Comparison of ENCODE assay signal across 28 cellular contexts in the genomic region with DNA sequence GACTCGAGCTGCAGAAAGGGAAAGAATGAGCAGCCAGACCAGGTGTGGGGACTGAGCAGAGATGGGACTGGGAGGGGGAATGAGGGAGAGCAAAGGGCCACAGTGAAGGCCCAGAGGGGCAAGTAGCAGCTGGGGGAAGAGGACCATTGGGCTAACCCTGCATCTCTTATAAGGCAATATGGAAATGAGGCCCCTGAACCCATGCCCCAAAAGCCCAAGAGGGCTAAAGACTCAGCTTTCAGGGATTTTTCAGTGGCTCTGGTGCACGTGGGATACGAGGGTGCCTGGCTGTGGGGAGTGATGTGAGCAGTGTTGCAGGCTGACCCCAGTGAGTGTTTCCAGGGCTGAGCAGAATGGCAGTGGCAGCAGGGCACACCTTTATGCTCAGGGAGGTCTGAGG. TPM values are rescaled to one million over a fixed set of nuclear protein-coding genes. Genes with fewer than 3 reads are reported as not detected.
"Had no signal": no experiment of that assay in that cellular context is flagged by ENCODE, and none has a peak within 500 bp of the region (broad histone marks: within the 10 kb centered on the region; RNA-seq: fewer than 3 reads in every experiment).

No MANE protein-coding gene starts in this region.

- H3K4me1 Mint-ChIP-seq: activated CD4-positive, alpha-beta T cell treated with anti-CD3 and anti-CD28 coated beads for 36 hours had no signal

- H3K27ac ChIP-seq: breast epithelium, colonic mucosa, epithelial cell of prostate, esophagus squamous epithelium, left lung, lower lobe of right lung, parathyroid adenoma, testis, transverse colon had no signal

- H3K4me3 Mint-ChIP-seq: activated CD4-positive, alpha-beta T cell treated with anti-CD3 and anti-CD28 coated beads for 36 hours; natural killer cell treated with Interleukin-12 subunit alpha and Interleukin-12 subunit beta and Interleukin-15 and Interleukin-18, amount 100 ng/mL, for 72 hours; T-helper 2 cell treated with Interferon-gamma antibody and Interleukin-4, amounts not matched to agents 5 μg/mL and 100 μg/mL, for 36 hours had no signal

- H3K9me3 ChIP-seq: breast epithelium, colonic mucosa, esophagus squamous epithelium, left lung, lower lobe of right lung, right atrium auricular region, testis, transverse colon had no signal

- H3K27me3 ChIP-seq: breast epithelium, colonic mucosa, esophagus squamous epithelium, left lung, right atrium auricular region, testis, transverse colon had no signal

- H3K79me2 ChIP-seq: parathyroid adenoma had no signal

- H3K36me3 ChIP-seq: breast epithelium, colonic mucosa, esophagus squamous epithelium, left lung, lower lobe of right lung, right atrium auricular region, transverse colon had no signal

- H3K27ac Mint-ChIP-seq: activated CD4-positive, alpha-beta T cell treated with anti-CD3 and anti-CD28 coated beads for 36 hours; natural killer cell treated with Interleukin-12 subunit alpha and Interleukin-12 subunit beta and Interleukin-15 and Interleukin-18, amount 100 ng/mL, for 72 hours; T-helper 2 cell treated with Interferon-gamma antibody and Interleukin-4, amounts not matched to agents 5 μg/mL and 100 μg/mL, for 36 hours had no signal

- H3K4me1 ChIP-seq: breast epithelium, colonic mucosa, esophagus squamous epithelium, left lung, lower lobe of right lung, parathyroid adenoma, testis, transverse colon had no signal

- H3K36me3 Mint-ChIP-seq: natural killer cell treated with Interleukin-12 subunit alpha and Interleukin-12 subunit beta and Interleukin-15 and Interleukin-18, amount 100 ng/mL, for 72 hours had no signal

- DNase-seq: activated CD4-positive, alpha-beta T cell treated with anti-CD3 and anti-CD28 coated beads for 36 hours; activated CD4-positive, CD25-positive, alpha-beta regulatory T cell; activated gamma-delta T cell; activated naive CD4-positive, alpha-beta T cell treated with anti-CD3 and anti-CD28 coated beads, Interleukin-2, amount 50 U/mL, for 16 hours; activated T-cell treated with anti-CD3 and anti-CD28 coated beads for 4 hours; amygdala; colonic mucosa; effector CD8-positive, alpha-beta T cell; esophagus squamous epithelium; foreskin melanocyte; left lung; lower lobe of right lung; mesenchymal stem cell; stimulated activated CD4-positive, alpha-beta T cell treated with anti-CD3 and anti-CD28 coated beads, Interleukin-12 subunit alpha, Interleukin-12 subunit beta, amount 100 ng/mL, for 4 hours; stimulated activated CD4-positive, alpha-beta T cell treated with anti-CD3 and anti-CD28 coated beads, Interleukin-4, amount 100 ng/mL, for 1 hour; stimulated activated naive CD8-positive, alpha-beta T cell treated with anti-CD3 and anti-CD28 coated beads, Interleukin-15, Interleukin-2, amounts not matched to agents 100 U/mL and 50 U/mL, for 24 hours; T-helper 1 cell; testis; transverse colon had no signal

- H2AFZ ChIP-seq: parathyroid adenoma had no signal

- H3K4me3 ChIP-seq: breast epithelium, colonic mucosa, esophagus squamous epithelium, left lung, lower lobe of right lung, testis, transverse colon had no signal

- H3K9me3 Mint-ChIP-seq: natural killer cell treated with Interleukin-12 subunit alpha and Interleukin-12 subunit beta and Interleukin-15 and Interleukin-18, amount 100 ng/mL, for 72 hours; T-helper 2 cell treated with Interferon-gamma antibody and Interleukin-4, amounts not matched to agents 5 μg/mL and 100 μg/mL, for 36 hours had no signal

- H3K9ac ChIP-seq: parathyroid adenoma had no signal

- ATAC-seq: activated CD4-positive, alpha-beta T cell treated with anti-CD3 and anti-CD28 coated beads for 36 hours; left lung; lower lobe of right lung; natural killer cell treated with Interleukin-12 subunit alpha and Interleukin-12 subunit beta and Interleukin-15 and Interleukin-18, amount 100 ng/mL, for 72 hours; stimulated activated naive CD8-positive, alpha-beta T cell treated with anti-CD3 and anti-CD28 coated beads, Interleukin-15, Interleukin-2, amounts not matched to agents 100 U/mL and 50 U/mL, for 24 hours had no signal

RNA-seq across cellular contexts. Expression of a gene that starts 0.5 kb away (rescaled TPM):
- total RNA-seq: activated CD4-positive, alpha-beta T cell treated with anti-CD3 and anti-CD28 coated beads for 36 hours; colonic mucosa; dermis microvascular lymphatic vessel endothelial cell; esophagus squamous epithelium; mononuclear cell; natural killer cell treated with Interleukin-12 subunit alpha and Interleukin-12 subunit beta and Interleukin-15 and Interleukin-18, amount 100 ng/mL, for 72 hours; pulmonary artery endothelial cell had no signal

RNA-seq across cellular contexts. Expression of a gene that starts 22.9 kb away (rescaled TPM):
- total RNA-seq: activated CD4-positive, alpha-beta T cell treated with anti-CD3 and anti-CD28 coated beads for 36 hours; dermis microvascular lymphatic vessel endothelial cell; mononuclear cell; natural killer cell treated with Interleukin-12 subunit alpha and Interleukin-12 subunit beta and Interleukin-15 and Interleukin-18, amount 100 ng/mL, for 72 hours; pulmonary artery endothelial cell had no signal

RNA-seq across cellular contexts. Expression of a gene that starts 44.5 kb away (rescaled TPM):
- total RNA-seq: activated CD4-positive, alpha-beta T cell treated with anti-CD3 and anti-CD28 coated beads for 36 hours; dermis microvascular lymphatic vessel endothelial cell; natural killer cell treated with Interleukin-12 subunit alpha and Interleukin-12 subunit beta and Interleukin-15 and Interleukin-18, amount 100 ng/mL, for 72 hours; pulmonary artery endothelial cell had no signal
